Comparison of ENCODE assay signal across 22 cellular contexts in the genomic region with DNA sequence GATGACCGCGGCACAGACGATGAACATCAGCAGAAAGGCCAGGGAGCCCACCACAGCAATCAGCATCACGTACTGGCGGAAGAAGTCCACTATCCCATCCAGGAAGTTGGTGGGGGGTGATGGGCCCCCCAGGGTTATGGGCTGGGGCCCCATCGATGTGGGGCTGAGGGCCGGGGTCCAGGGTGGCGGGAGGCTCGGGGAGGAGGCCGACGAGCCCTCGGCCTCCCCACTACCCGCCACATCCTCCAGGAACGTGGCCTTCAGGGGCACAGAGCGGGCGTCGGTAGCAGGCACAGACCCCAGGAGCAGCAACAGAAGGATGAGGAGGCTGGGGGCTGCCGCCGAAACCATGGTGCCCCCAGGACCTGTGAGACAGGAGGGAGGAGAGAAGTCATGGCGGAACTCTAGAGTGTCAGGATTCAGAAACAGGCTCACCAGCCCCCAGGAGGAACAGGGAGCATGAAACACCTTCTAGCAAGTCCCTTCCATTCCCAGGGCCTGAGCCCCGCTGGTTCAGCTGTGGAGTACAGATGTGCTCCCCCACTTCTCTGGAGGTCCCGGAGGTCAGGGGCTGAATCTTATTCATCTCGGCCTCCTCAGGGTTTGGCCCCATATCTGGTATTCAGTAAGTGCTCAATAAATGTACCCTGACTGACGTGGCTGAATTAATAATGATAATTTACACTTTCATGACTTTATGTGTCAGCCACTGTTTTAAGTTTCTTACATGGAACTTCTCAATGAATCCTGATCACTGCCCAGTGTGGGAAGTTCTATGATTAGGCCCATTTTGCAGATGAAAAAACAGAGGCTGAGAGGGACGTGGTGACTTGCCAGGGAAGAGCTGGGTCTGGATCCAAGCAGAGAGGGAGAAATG. TPM values are rescaled to one million over a fixed set of nuclear protein-coding genes. Genes with fewer than 3 reads are reported as not detected.
"Had no signal": no experiment of that assay in that cellular context is flagged by ENCODE, and none has a peak within 500 bp of the region (broad histone marks: within the 10 kb centered on the region; RNA-seq: fewer than 3 reads in every experiment).

No MANE protein-coding gene starts in this region.

- H2AFZ ChIP-seq: neural progenitor cell had no signal

- H3K4me2 ChIP-seq: neural progenitor cell had no signal

- H3K27ac Mint-ChIP-seq: immature natural killer cell; memory B cell; mesothelial cell of epicardium; natural killer cell; neural progenitor cell; stimulated activated naive B cell treated with anti-CD40 and anti-IgM and Interleukin-4, amounts not matched to agents 10 μg/mL and 1 μg/mL and 100 μg/mL, for 72 hours had no signal

- ATAC-seq: gastroesophageal sphincter; left lung; lower lobe of right lung; natural killer cell; sciatic nerve; stimulated activated naive B cell treated with anti-CD40 and anti-IgM and Interleukin-4, amounts not matched to agents 10 μg/mL and 1 μg/mL and 100 μg/mL, for 72 hours had no signal

- H3K4me1 Mint-ChIP-seq: immature natural killer cell; stimulated activated naive B cell treated with anti-CD40 and anti-IgM and Interleukin-4, amounts not matched to agents 10 μg/mL and 1 μg/mL and 100 μg/mL, for 72 hours had no signal

- H3K9me3 ChIP-seq: colonic mucosa, esophagus squamous epithelium, gastroesophageal sphincter, left lung, lower lobe of right lung, upper lobe of left lung, uterus had no signal

- H3K4me3 Mint-ChIP-seq: immature natural killer cell; memory B cell; mesothelial cell of epicardium; natural killer cell; neural progenitor cell; stimulated activated naive B cell treated with anti-CD40 and anti-IgM and Interleukin-4, amounts not matched to agents 10 μg/mL and 1 μg/mL and 100 μg/mL, for 72 hours had no signal

- H3K9me3 Mint-ChIP-seq: immature natural killer cell; memory B cell; mesothelial cell of epicardium; natural killer cell; neural progenitor cell; stimulated activated naive B cell treated with anti-CD40 and anti-IgM and Interleukin-4, amounts not matched to agents 10 μg/mL and 1 μg/mL and 100 μg/mL, for 72 hours had no signal

- FAIRE-seq: keratinocyte had no signal

- H3K4me3 ChIP-seq: colonic mucosa, esophagus squamous epithelium, gastroesophageal sphincter, left lung, lower lobe of right lung, neural progenitor cell, upper lobe of left lung, uterus had no signal

- DNase-seq: colonic mucosa; dermis blood vessel endothelial cell; esophagus squamous epithelium; foreskin fibroblast; glutamatergic neuron; immature natural killer cell; left lung; lower lobe of right lung; natural killer cell; occipital lobe; stimulated activated CD4-positive, alpha-beta T cell treated with anti-CD3 and anti-CD28 coated beads, Interleukin-2, amount 100 ng/mL, for 24 hours; stimulated activated CD4-positive, alpha-beta T cell treated with anti-CD3 and anti-CD28 coated beads, Interleukin-4, amount 100 ng/mL, for 4 hours; stimulated activated naive B cell treated with anti-CD40 and anti-IgM and Interleukin-4, amounts not matched to agents 10 μg/mL and 1 μg/mL and 100 μg/mL, for 72 hours; uterus had no signal

- H3K27me3 ChIP-seq: colonic mucosa, neural progenitor cell, upper lobe of left lung, uterus had no signal

- H3K4me1 ChIP-seq: colonic mucosa, left lung, lower lobe of right lung, upper lobe of left lung, uterus had no signal

- H3K9ac ChIP-seq: neural progenitor cell had no signal

- H3K36me3 ChIP-seq: colonic mucosa, esophagus squamous epithelium, gastroesophageal sphincter, left lung, lower lobe of right lung, neural progenitor cell, upper lobe of left lung, uterus had no signal

- H3K27ac ChIP-seq: colonic mucosa, esophagus squamous epithelium, gastroesophageal sphincter, left lung, lower lobe of right lung, neural progenitor cell, upper lobe of left lung, uterus had no signal

RNA-seq across cellular contexts. Expression of gene TMEM119, which starts 5.6 kb away (rescaled TPM):
- total RNA-seq: pulmonary artery endothelial cell had no signal
- polyA plus RNA-seq: keratinocyte had no signal

RNA-seq across cellular contexts. Expression of gene SELPLG, which starts 41.4 kb away (rescaled TPM):
- total RNA-seq: mesothelial cell of epicardium had no signal
